Comparison of ENCODE assay signal across 28 cellular contexts in the genomic region with DNA sequence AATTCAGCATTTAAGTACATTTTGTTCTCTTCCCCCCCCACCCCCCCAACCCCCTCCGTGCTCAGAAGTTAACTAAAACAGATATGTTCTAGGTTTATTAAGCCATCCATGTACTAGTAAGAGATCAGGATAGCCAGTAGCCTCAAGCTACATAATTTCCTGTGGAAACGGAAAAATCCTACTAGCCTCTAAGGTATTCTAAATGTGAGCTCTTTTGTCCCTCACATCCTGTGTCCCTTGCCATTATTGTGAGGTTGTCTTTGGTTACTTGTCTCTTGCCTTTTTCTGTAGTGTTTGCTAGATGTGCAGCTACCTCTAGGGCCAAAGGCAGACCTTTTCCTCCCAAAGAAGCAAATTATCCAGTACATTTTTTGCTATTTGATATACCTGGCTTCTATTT.
"Had no signal": no experiment of that assay in that cellular context is flagged by ENCODE, and none has a peak within 500 bp of the region (broad histone marks: within the 10 kb centered on the region; RNA-seq: fewer than 3 reads in every experiment).

No MANE protein-coding gene starts in this region.

- ATAC-seq: activated CD4-positive, CD25-positive, alpha-beta regulatory T cell treated with anti-CD3 and anti-CD28 coated beads, Interleukin-2, amount 50 U/mL, for 24 hours; body of pancreas; naive thymus-derived CD4-positive, alpha-beta T cell had no signal

- H3K27ac ChIP-seq: adrenal gland, body of pancreas, coronary artery, epithelial cell of prostate, esophagus squamous epithelium, parathyroid adenoma, psoas muscle, suprapubic skin, tibial nerve, VCaP had no signal

- H3K36me3 ChIP-seq: adrenal gland, esophagus squamous epithelium, suprapubic skin, tibial nerve had no signal

- H3K4me1 ChIP-seq: body of pancreas, parathyroid adenoma had no signal

- H3K4me3 ChIP-seq: adrenal gland, body of pancreas, coronary artery, esophagus squamous epithelium, psoas muscle, smooth muscle cell, suprapubic skin, tibial nerve had no signal

- H3K27me3 Mint-ChIP-seq: activated naive CD8-positive, alpha-beta T cell treated with anti-CD3 and anti-CD28 coated beads for 36 hours had no signal

- H3K9me3 ChIP-seq: adrenal gland, body of pancreas, esophagus squamous epithelium, psoas muscle, suprapubic skin, tibial nerve had no signal

- H3K9ac ChIP-seq: parathyroid adenoma had no signal

- DNase-seq: activated CD4-positive, alpha-beta T cell treated with anti-CD3 and anti-CD28 coated beads for 48 hours; activated CD4-positive, alpha-beta T cell treated with anti-CD3 and anti-CD28 coated beads, Interleukin-2, amount 50 U/mL, for 48 hours; activated CD8-positive, alpha-beta memory T cell treated with anti-CD3 and anti-CD28 coated beads for 24 hours; activated effector memory CD4-positive, alpha-beta T cell treated with Interleukin-2 at 50 U/mL for 16 hours; activated naive CD4-positive, alpha-beta T cell treated with Interleukin-2 at 50 U/mL for 16 hours; activated naive CD8-positive, alpha-beta T cell treated with anti-CD3 and anti-CD28 coated beads for 36 hours; adrenal gland; aorta; body of pancreas; esophagus squamous epithelium; foreskin melanocyte; islet precursor cell; midbrain; naive thymus-derived CD4-positive, alpha-beta T cell; occipital lobe; psoas muscle; stimulated activated CD4-positive, alpha-beta T cell treated with anti-CD3 and anti-CD28 coated beads, Interleukin-1b, Interleukin-23, amount 100 ng/mL, for 48 hours; stimulated activated naive CD4-positive, alpha-beta T cell; T-helper 9 cell had no signal

- H3K27ac Mint-ChIP-seq: activated naive CD8-positive, alpha-beta T cell treated with anti-CD3 and anti-CD28 coated beads for 36 hours; naive thymus-derived CD4-positive, alpha-beta T cell; T-helper 1 cell treated with Interleukin-12 subunit alpha and Interleukin-12 subunit beta and Interleukin-4 antibody, amounts not matched to agents 30 μg/mL and 1 μg/mL, for 36 hours had no signal

- H3K27me3 ChIP-seq: adrenal gland, body of pancreas, esophagus squamous epithelium, suprapubic skin, tibial nerve had no signal

- H3K36me3 Mint-ChIP-seq: activated naive CD8-positive, alpha-beta T cell treated with anti-CD3 and anti-CD28 coated beads for 36 hours; naive thymus-derived CD4-positive, alpha-beta T cell had no signal

- H3K9me3 Mint-ChIP-seq: activated naive CD8-positive, alpha-beta T cell treated with anti-CD3 and anti-CD28 coated beads for 36 hours; naive thymus-derived CD4-positive, alpha-beta T cell; T-helper 1 cell treated with Interleukin-12 subunit alpha and Interleukin-12 subunit beta and Interleukin-4 antibody, amounts not matched to agents 30 μg/mL and 1 μg/mL, for 36 hours had no signal

- H3K4me3 Mint-ChIP-seq: activated naive CD8-positive, alpha-beta T cell treated with anti-CD3 and anti-CD28 coated beads for 36 hours; naive thymus-derived CD4-positive, alpha-beta T cell; T-helper 1 cell treated with Interleukin-12 subunit alpha and Interleukin-12 subunit beta and Interleukin-4 antibody, amounts not matched to agents 30 μg/mL and 1 μg/mL, for 36 hours had no signal

- H3K4me2 ChIP-seq: smooth muscle cell had no signal
